8 cellular contexts compared by ENCODE assay signal in the genomic region with DNA sequence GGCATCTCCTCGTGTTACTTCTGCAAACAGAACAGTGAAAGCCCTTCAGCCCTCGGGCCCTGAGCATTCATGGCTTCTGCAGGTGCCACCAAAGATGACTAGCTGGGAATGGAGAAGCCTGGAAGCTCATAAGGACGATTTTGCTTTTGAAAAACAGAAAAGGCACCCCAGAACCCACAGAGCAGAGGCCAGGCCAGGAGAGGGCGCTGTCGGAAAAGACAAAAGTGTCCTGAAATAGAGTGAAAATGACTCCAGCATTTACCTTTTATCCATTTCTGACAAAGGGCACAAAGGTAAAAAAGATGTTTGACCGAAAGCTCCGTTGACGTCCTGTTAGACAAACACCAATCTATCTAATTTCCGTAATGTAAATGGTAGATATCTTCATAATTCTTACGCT. TPM values are rescaled to one million over a fixed set of nuclear protein-coding genes. Genes with fewer than 3 reads are reported as not detected.
A peak's percentile ranks its signal among the peaks of the same experiment; 100 is the strongest.
DNase-seq lines count a peak whose midpoint lies in the region; ATAC-seq and TF ChIP-seq lines count a peak whose summit lies in the region.

No MANE protein-coding gene starts in this region.

- peaks cover 3% of the 10 kb centered on the region for H3K36me3 Mint-ChIP-seq in activated naive CD8-positive, alpha-beta T cell treated with anti-CD3 and anti-CD28 coated beads, Interleukin-2, amount 50 U/mL, for 24 hours (ENCODE audit: low read depth)

- H3K4me1 Mint-ChIP-seq in activated naive CD8-positive, alpha-beta T cell treated with anti-CD3 and anti-CD28 coated beads, Interleukin-2, amount 50 U/mL, for 24 hours = peaks cover 5% of the 10 kb centered on the region

- no peak overlapping the region for H3K27ac ChIP-seq in SU-DHL-6 (ENCODE audit: low read depth, low read length)

- H3K27me3 ChIP-seq in H7 (ENCODE audit: control insufficient read depth, insufficient read depth, low read length) (no peaks in the 10 kb centered on the region; the same call in 1 of the 2 replicates), SU-DHL-6 (ENCODE audit: low read length) (no peaks in the 10 kb centered on the region)

- no peaks in the 10 kb centered on the region for H3K9me2 ChIP-seq in SU-DHL-6 (replicated peaks; ENCODE audit: insufficient read depth, low read length)

- no peak overlapping the region for H3K9ac ChIP-seq in SU-DHL-6 (ENCODE audit: low read length)

- no peak overlapping the region for H3K4me3 Mint-ChIP-seq in activated naive CD8-positive, alpha-beta T cell treated with anti-CD3 and anti-CD28 coated beads, Interleukin-2, amount 50 U/mL, for 24 hours

- H3K36me3 ChIP-seq in H7 (replicated peaks; ENCODE audit: control insufficient read depth, insufficient read depth, low read length) = no peaks in the 10 kb centered on the region
- H3K36me3 ChIP-seq in SU-DHL-6 (ENCODE audit: low read length) = no peaks in the 10 kb centered on the region

- H3K27me3 Mint-ChIP-seq in activated naive CD8-positive, alpha-beta T cell treated with anti-CD3 and anti-CD28 coated beads, Interleukin-2, amount 50 U/mL, for 24 hours = peaks cover 33% of the 10 kb centered on the region

- H3K79me2 ChIP-seq in SU-DHL-6 (ENCODE audit: insufficient read depth, low read length) = no peaks in the 10 kb centered on the region

- no peak overlapping the region for H2AFZ ChIP-seq in SU-DHL-6 (ENCODE audit: low read depth, low read length, severe bottlenecking)

- ATAC-seq in activated naive CD8-positive, alpha-beta T cell treated with anti-CD3 and anti-CD28 coated beads, Interleukin-2, amount 50 U/mL, for 24 hours = no peak
- ATAC-seq in GM18519 (IDR thresholded peaks at IDR 0.05; ENCODE audit: low FRiP score, unreplicated experiment) = no peak

- no peaks in the 10 kb centered on the region for H3K9me3 ChIP-seq in SU-DHL-6 (ENCODE audit: insufficient read depth, low read length)

- DNase-seq in AG20443 (ENCODE audit: low spot score) (peak; percentile 36), H7 (peak; percentile 78), islet precursor cell (peak; percentile 63), epidermal melanocyte (ENCODE audit: insufficient read length, low spot score) (no peak)
- peak; percentile 76 for DNase-seq in activated naive CD8-positive, alpha-beta T cell treated with anti-CD3 and anti-CD28 coated beads, Interleukin-2, amount 50 U/mL, for 24 hours
- peak; percentile 35 for DNase-seq in stimulated activated CD4-positive, alpha-beta T cell treated with anti-CD3 and anti-CD28 coated beads, Interleukin-2, amount 100 ng/mL, for 4 hours (ENCODE audit: low read depth)

- H4K20me1 ChIP-seq in SU-DHL-6 (ENCODE audit: low read depth, low read length) = no peaks in the 10 kb centered on the region

- no peaks in the 10 kb centered on the region for H3F3A ChIP-seq in SU-DHL-6 (ENCODE audit: insufficient read depth)

- TF ChIP-seq CTCF in SU-DHL-6 (IDR thresholded peaks at IDR 0.05; ENCODE audit: insufficient read depth, low read length, poor library complexity, severe bottlenecking) = peak; percentile 94

- H3K4me2 ChIP-seq in SU-DHL-6 (ENCODE audit: low read depth, low read length, poor library complexity, severe bottlenecking) = no peak overlapping the region

- H3K27ac Mint-ChIP-seq in activated naive CD8-positive, alpha-beta T cell treated with anti-CD3 and anti-CD28 coated beads, Interleukin-2, amount 50 U/mL, for 24 hours = no peak overlapping the region

- H3K9me3 Mint-ChIP-seq in activated naive CD8-positive, alpha-beta T cell treated with anti-CD3 and anti-CD28 coated beads, Interleukin-2, amount 50 U/mL, for 24 hours = no peaks in the 10 kb centered on the region

- H3K4me3 ChIP-seq in H7 (ENCODE audit: insufficient read depth, low read depth, low read length) = no peak overlapping the region
- no peak overlapping the region for H3K4me3 ChIP-seq in SU-DHL-6 (ENCODE audit: insufficient read depth, low read length, poor library complexity, severe bottlenecking)

RNA-seq across cellular contexts. Expression of gene ZNF195, which starts 37.6 kb away (rescaled TPM):
- 47.0 and 48.9 TPM in 2 replicates for total RNA-seq in H7 (2014; rRNA removed; shearing (Covaris generic))
